ENCODE assay signal across 18 cellular contexts in the genomic region with DNA sequence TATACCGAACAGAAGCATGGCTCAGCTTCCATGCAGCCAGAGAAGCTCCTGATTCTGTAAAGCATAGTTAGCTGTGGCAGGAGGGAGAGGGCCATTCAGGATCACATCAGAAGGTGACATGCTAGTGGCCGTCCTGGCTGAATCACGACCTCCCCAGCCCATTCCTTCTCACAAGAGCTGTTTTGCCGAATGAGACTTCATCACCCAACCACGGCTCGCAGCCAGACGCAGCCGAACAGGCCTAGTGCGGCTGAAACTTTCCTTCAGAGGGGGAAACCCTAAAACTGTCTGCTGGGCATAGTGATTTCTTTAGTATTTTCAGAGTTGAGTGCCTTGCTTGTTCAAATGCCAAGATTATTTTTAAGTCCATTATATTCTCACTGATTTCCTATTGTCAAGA.
DNase-seq lines count a peak whose midpoint lies in the region; TF ChIP-seq lines count a peak whose summit lies in the region.
"Had no signal": no experiment of that assay in that cellular context is flagged by ENCODE, and none has a peak within 500 bp of the region (broad histone marks: within the 10 kb centered on the region; RNA-seq: fewer than 3 reads in every experiment).

No MANE protein-coding gene starts in this region.

- H3K9me3 Mint-ChIP-seq in T-helper 1 cell treated with Interleukin-12 subunit alpha and Interleukin-12 subunit beta and Interleukin-4 antibody, amounts not matched to agents 30 μg/mL and 1 μg/mL, for 36 hours, result no peaks in the 10 kb centered on the region
- no peaks in the 10 kb centered on the region for H3K9me3 Mint-ChIP-seq in progenitor cell of endocrine pancreas (ENCODE audit: low read depth)
- H3K9me3 Mint-ChIP-seq: activated naive CD4-positive, alpha-beta T cell treated with anti-CD3 and anti-CD28 coated beads, Interleukin-2, amount 10 ng/mL, durations not matched to agents 7 days and 5 days had no signal

- no peaks in the 10 kb centered on the region for H3K36me3 Mint-ChIP-seq in T-helper 1 cell treated with Interleukin-12 subunit alpha and Interleukin-12 subunit beta and Interleukin-4 antibody, amounts not matched to agents 30 μg/mL and 1 μg/mL, for 36 hours (ENCODE audit: low read depth)
- H3K36me3 Mint-ChIP-seq in progenitor cell of endocrine pancreas (ENCODE audit: insufficient read depth), result no peaks in the 10 kb centered on the region
- H3K36me3 Mint-ChIP-seq: activated naive CD4-positive, alpha-beta T cell treated with anti-CD3 and anti-CD28 coated beads, Interleukin-2, amount 10 ng/mL, durations not matched to agents 7 days and 5 days had no signal

- peak overlapping the region; percentile 82 for H3K27ac Mint-ChIP-seq in T-helper 1 cell treated with Interleukin-12 subunit alpha and Interleukin-12 subunit beta and Interleukin-4 antibody, amounts not matched to agents 30 μg/mL and 1 μg/mL, for 36 hours
- no peak overlapping the region for H3K27ac Mint-ChIP-seq in progenitor cell of endocrine pancreas

- H3K4me3 ChIP-seq in colonic mucosa, result no peak overlapping the region
- no peak overlapping the region for H3K4me3 ChIP-seq in thymus (ENCODE audit: low read length)
- H3K4me3 ChIP-seq: body of pancreas, GM23248, lung, Peyer's patch, thyroid gland had no signal

- DNase-seq in T-helper 1 cell, result no peak
- DNase-seq in stimulated activated CD4-positive, alpha-beta T cell treated with anti-CD3 and anti-CD28 coated beads, Interleukin-1b, Interleukin-23, amount 100 ng/mL, for 48 hours, result peak; percentile 38
- no peak for DNase-seq in stimulated activated CD4-positive, alpha-beta T cell treated with anti-CD3 and anti-CD28 coated beads, Interleukin-2, amount 100 ng/mL, for 48 hours
- DNase-seq in colonic mucosa, result no peak
- DNase-seq in SHP77 (lab: John Stamatoyannopoulos, UW), result no peak
- DNase-seq in progenitor cell of endocrine pancreas (ENCODE audit: low spot score, unreplicated experiment), result no peak
- DNase-seq: activated naive CD4-positive, alpha-beta T cell treated with anti-CD3 and anti-CD28 coated beads, Interleukin-2, amount 10 ng/mL, durations not matched to agents 7 days and 5 days; cortex of kidney; DMS53; GM23248; NCI-H1436 treated with DMSO at 0.1 percent for 48 hours; thyroid gland had no signal

- H3K9me3 ChIP-seq in colonic mucosa (no peaks in the 10 kb centered on the region), thymus (ENCODE audit: control insufficient read depth) (no peaks in the 10 kb centered on the region)
- H3K9me3 ChIP-seq: body of pancreas, Peyer's patch, thyroid gland had no signal

- H3K27me3 Mint-ChIP-seq in T-helper 1 cell treated with Interleukin-12 subunit alpha and Interleukin-12 subunit beta and Interleukin-4 antibody, amounts not matched to agents 30 μg/mL and 1 μg/mL, for 36 hours (ENCODE audit: low read depth), result no peaks in the 10 kb centered on the region
- no peaks in the 10 kb centered on the region for H3K27me3 Mint-ChIP-seq in progenitor cell of endocrine pancreas
- H3K27me3 Mint-ChIP-seq: activated naive CD4-positive, alpha-beta T cell treated with anti-CD3 and anti-CD28 coated beads, Interleukin-2, amount 10 ng/mL, durations not matched to agents 7 days and 5 days had no signal

- H3K27ac ChIP-seq in colonic mucosa, result peak overlapping the region; percentile 17
- peak overlapping the region; percentile 71 for H3K27ac ChIP-seq in thymus (ENCODE audit: low read depth)
- H3K27ac ChIP-seq: 22Rv1, GM23248, thyroid gland had no signal

- WGBS in thymus, result 97% methylated on average over 9 of the region's 9 CpGs

- H3K4me3 Mint-ChIP-seq in T-helper 1 cell treated with Interleukin-12 subunit alpha and Interleukin-12 subunit beta and Interleukin-4 antibody, amounts not matched to agents 30 μg/mL and 1 μg/mL, for 36 hours, result peak overlapping the region; percentile 20
- H3K4me3 Mint-ChIP-seq in progenitor cell of endocrine pancreas (ENCODE audit: low read depth), result no peak overlapping the region
- H3K4me3 Mint-ChIP-seq: activated naive CD4-positive, alpha-beta T cell treated with anti-CD3 and anti-CD28 coated beads, Interleukin-2, amount 10 ng/mL, durations not matched to agents 7 days and 5 days had no signal

- H3K36me3 ChIP-seq in colonic mucosa (no peaks in the 10 kb centered on the region), thymus (ENCODE audit: control insufficient read depth, insufficient read depth) (no peaks in the 10 kb centered on the region)
- H3K36me3 ChIP-seq: Peyer's patch, thyroid gland had no signal

- no peak overlapping the region for H3K9ac ChIP-seq in colonic mucosa (ENCODE audit: low read depth in 2 of 2, low read length in 2 of 2)
- H3K9ac ChIP-seq: GM23248 had no signal

- TF ChIP-seq CTCF in colonic mucosa (IDR thresholded peaks at IDR 0.05) (no peak), progenitor cell of endocrine pancreas (IDR thresholded peaks at IDR 0.05; ENCODE audit: unreplicated experiment) (no peak)

- no peaks in the 10 kb centered on the region for H3K4me1 ChIP-seq in colonic mucosa
- H3K4me1 ChIP-seq in thymus (ENCODE audit: control insufficient read depth, insufficient read depth, low read length), result peaks cover 7% of the 10 kb centered on the region
- H3K4me1 ChIP-seq: body of pancreas, Peyer's patch, thyroid gland had no signal

- intact Hi-C loops in colonic mucosa (cut with DNase I), result no loop called here

- H3K4me1 Mint-ChIP-seq in T-helper 1 cell treated with Interleukin-12 subunit alpha and Interleukin-12 subunit beta and Interleukin-4 antibody, amounts not matched to agents 30 μg/mL and 1 μg/mL, for 36 hours (ENCODE audit: low read depth), result peaks cover 26% of the 10 kb centered on the region
- no peaks in the 10 kb centered on the region for H3K4me1 Mint-ChIP-seq in progenitor cell of endocrine pancreas (ENCODE audit: low read depth)

- H3K27me3 ChIP-seq in colonic mucosa (no peaks in the 10 kb centered on the region), thymus (ENCODE audit: control insufficient read depth, insufficient read depth) (no peaks in the 10 kb centered on the region)
- H3K27me3 ChIP-seq: body of pancreas, Peyer's patch, thyroid gland had no signal
